ENCODE assay signal across 1 cellular context in genomic region chr6:169189686-169190085, GRCh38.
TF ChIP-seq lines count a peak whose summit lies in the region.

No MANE protein-coding gene starts in this region.

TF ChIP-seq in WTC11, 78 proteins besides CTCF, POLR2A, EP300 and RAD21 (continued from another document):
- TF ChIP-seq ZNF425 (CRISPR knock-in tag; conservative IDR thresholded peaks at IDR 0.05), result no peak
- no peak for TF ChIP-seq ZNF512 (CRISPR knock-in tag; IDR thresholded peaks at IDR 0.05; ENCODE audit: borderline replicate concordance)
- no peak for TF ChIP-seq ERG (CRISPR knock-in tag; IDR thresholded peaks at IDR 0.05)
- no peak for TF ChIP-seq GTF2I (CRISPR knock-in tag; conservative IDR thresholded peaks at IDR 0.05)
